In the genomic region with DNA sequence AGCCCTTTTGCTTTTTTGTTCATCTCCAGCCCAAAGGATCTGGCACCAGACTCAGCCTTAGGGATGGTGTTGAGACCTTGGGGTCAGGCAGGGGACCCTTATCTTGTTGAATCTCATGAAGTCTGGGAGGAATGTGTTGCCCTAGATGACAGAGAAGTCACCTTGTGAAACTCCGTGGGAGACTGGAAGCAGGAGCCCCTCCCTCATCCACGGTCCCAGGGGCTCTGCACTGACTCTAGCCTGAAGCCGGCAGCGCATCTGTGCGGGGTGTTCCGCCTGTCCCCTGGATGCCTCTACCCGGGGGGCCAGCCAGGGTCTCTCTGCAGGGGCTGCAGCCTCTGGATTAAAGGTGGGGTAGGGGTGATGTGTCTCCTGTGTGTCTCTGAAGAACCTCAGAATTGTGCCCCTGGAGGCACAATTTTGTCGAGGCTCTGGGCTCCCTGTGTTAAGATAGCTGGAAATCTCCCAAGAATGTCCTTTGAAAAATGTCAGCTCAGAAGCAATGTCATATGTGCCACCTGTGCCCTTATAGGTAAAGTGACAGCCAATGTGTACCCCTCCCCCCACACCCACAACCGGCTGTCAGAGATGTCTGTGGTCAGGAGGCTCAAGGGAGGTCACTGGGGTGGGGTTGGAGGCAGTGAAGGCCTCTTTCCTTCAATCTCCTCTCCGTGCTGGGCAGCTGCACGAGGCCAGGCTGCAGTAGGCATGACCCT, we compare ENCODE assay signal across 11 cellular contexts. TPM values are rescaled to one million over a fixed set of nuclear protein-coding genes. Genes with fewer than 3 reads are reported as not detected.
A peak's percentile ranks its signal among the peaks of the same experiment; 100 is the strongest.
DNase-seq lines count a peak whose midpoint lies in the region; ATAC-seq and TF ChIP-seq lines count a peak whose summit lies in the region.
"Had no signal": no experiment of that assay in that cellular context is flagged by ENCODE, and none has a peak within 500 bp of the region (broad histone marks: within the 10 kb centered on the region; RNA-seq: fewer than 3 reads in every experiment).

No MANE protein-coding gene starts in this region.

- H3K27ac Mint-ChIP-seq in activated CD4-positive, alpha-beta T cell treated with anti-CD3 and anti-CD28 coated beads, Interleukin-2, amount 10 ng/mL, durations not matched to agents 7 days and 5 days, result no peak overlapping the region
- H3K27ac Mint-ChIP-seq: activated naive CD4-positive, alpha-beta T cell treated with anti-CD3 and anti-CD28 coated beads, Interleukin-2, amount 50 U/mL, for 24 hours had no signal

- H3K4me3 ChIP-seq in ascending aorta (no peak overlapping the region), lower lobe of right lung (no peak overlapping the region), PC-3 (ENCODE audit: low read length) (no peak overlapping the region)

- no peak overlapping the region for H3K4me2 ChIP-seq in PC-3 (ENCODE audit: low read length)

- no peaks in the 10 kb centered on the region for H3K9me2 ChIP-seq in PC-3 (replicated peaks; ENCODE audit: low read length)

- H3K27me3 ChIP-seq in ascending aorta, result no peaks in the 10 kb centered on the region
- H3K27me3 ChIP-seq in lower lobe of right lung (ENCODE audit: low read depth), result no peaks in the 10 kb centered on the region
- no peaks in the 10 kb centered on the region for H3K27me3 ChIP-seq in PC-3 (ENCODE audit: low read length)

- peak overlapping the region; percentile 78 to 83 for H3K27ac ChIP-seq in ascending aorta
- H3K27ac ChIP-seq in lower lobe of right lung, result peak overlapping the region; percentile 53
- peak overlapping the region; percentile 94 for H3K27ac ChIP-seq in temporal lobe (ENCODE audit: low read depth, low read length)
- H3K27ac ChIP-seq in PC-3 (ENCODE audit: low read length), result no peak overlapping the region

- no peaks in the 10 kb centered on the region for H3K36me3 Mint-ChIP-seq in activated CD4-positive, alpha-beta T cell treated with anti-CD3 and anti-CD28 coated beads, Interleukin-2, amount 10 ng/mL, durations not matched to agents 7 days and 5 days (ENCODE audit: low read depth)
- H3K36me3 Mint-ChIP-seq: activated naive CD4-positive, alpha-beta T cell treated with anti-CD3 and anti-CD28 coated beads, Interleukin-2, amount 50 U/mL, for 24 hours had no signal

- H3K4me3 Mint-ChIP-seq in activated CD4-positive, alpha-beta T cell treated with anti-CD3 and anti-CD28 coated beads, Interleukin-2, amount 10 ng/mL, durations not matched to agents 7 days and 5 days, result no peak overlapping the region
- H3K4me3 Mint-ChIP-seq: activated naive CD4-positive, alpha-beta T cell treated with anti-CD3 and anti-CD28 coated beads, Interleukin-2, amount 50 U/mL, for 24 hours had no signal

- H3K4me1 Mint-ChIP-seq in activated CD4-positive, alpha-beta T cell treated with anti-CD3 and anti-CD28 coated beads, Interleukin-2, amount 10 ng/mL, durations not matched to agents 7 days and 5 days, result peaks cover 3% of the 10 kb centered on the region
- H3K4me1 Mint-ChIP-seq: activated naive CD4-positive, alpha-beta T cell treated with anti-CD3 and anti-CD28 coated beads, Interleukin-2, amount 50 U/mL, for 24 hours had no signal

- H3K4me1 ChIP-seq in ascending aorta (peaks cover 3 to 29% of the 10 kb centered on the region in 2 donors), lower lobe of right lung (peaks cover 17% of the 10 kb centered on the region), PC-3 (ENCODE audit: insufficient read depth, low read length) (peaks cover 28% of the 10 kb centered on the region)

- intact Hi-C loops in ascending aorta (cut with DNase I) (loop anchor here (5.0 kb wide), 1 partner anchor 52 kb away; no protein-coding TSS in a partner anchor), lower lobe of right lung (cut with DNase I) (no loop called here), PC-3 (cut with micrococcal nuclease) (no loop called here)

- ATAC-seq in lower lobe of right lung, result no peak
- no peak for ATAC-seq in PC-3
- ATAC-seq: stimulated activated naive CD8-positive, alpha-beta T cell treated with anti-CD3 and anti-CD28 coated beads, Interleukin-15, Interleukin-2, amounts not matched to agents 100 U/mL and 50 U/mL, for 24 hours had no signal

- H3K9me3 ChIP-seq in ascending aorta (no peaks in the 10 kb centered on the region), lower lobe of right lung (no peaks in the 10 kb centered on the region), PC-3 (ENCODE audit: low read length) (no peaks in the 10 kb centered on the region)

- H2AFZ ChIP-seq in PC-3 (ENCODE audit: low read length), result no peak overlapping the region

- CTCF ChIA-PET in PC-3 (lab: Charles Lee), result no interaction called here
- CTCF ChIA-PET in activated CD4-positive, alpha-beta T cell treated with anti-CD3 and anti-CD28 coated beads, Interleukin-2, amount 10 ng/mL, durations not matched to agents 7 days and 5 days (lab: Charles Lee), result interaction anchor here (1.2 kb wide), 1 partner anchor 26 kb away, joined by 3 read pairs; no protein-coding TSS in a partner anchor

- no peaks in the 10 kb centered on the region for H4K20me1 ChIP-seq in PC-3 (ENCODE audit: low read length)

- TF ChIP-seq CTCF in ascending aorta (IDR thresholded peaks at IDR 0.05), result no peak
- TF ChIP-seq CTCF in lower lobe of right lung (IDR thresholded peaks at IDR 0.05), result no peak
- TF ChIP-seq CTCF in PC-3 (conservative IDR thresholded peaks at IDR 0.05; ENCODE audit: low read depth, low read length), result no peak

- BruUV-seq in PC-3 (replicated peaks; lab: Mats Ljungman, UMichigan), result no TSS peak

- DNase-seq in LHCN-M2 (ENCODE audit: low read depth) (peak; percentile 67), ascending aorta (ENCODE audit: low spot score in 2 of 2) (no peak), lower lobe of right lung (no peak), SKM-1 treated with dmso at 0.1 percent for 144 hours (lab: John Stamatoyannopoulos, UW; ENCODE audit: unreplicated experiment) (no peak), PC-3 (no peak)
- DNase-seq in stimulated activated CD4-positive, alpha-beta T cell treated with anti-CD3 and anti-CD28 coated beads, Interleukin-4, amount 100 ng/mL, for 4 hours, result no peak
- no peak for DNase-seq in activated CD4-positive, alpha-beta T cell treated with anti-CD3 and anti-CD28 coated beads, Interleukin-2, amount 10 ng/mL, durations not matched to agents 7 days and 5 days
- DNase-seq: activated CD4-positive, alpha-beta T cell treated with anti-CD3 and anti-CD28 coated beads for 48 hours; stimulated activated naive CD8-positive, alpha-beta T cell treated with anti-CD3 and anti-CD28 coated beads, Interleukin-15, Interleukin-2, amounts not matched to agents 100 U/mL and 50 U/mL, for 24 hours had no signal

- H3K9ac ChIP-seq in PC-3 (ENCODE audit: low read length), result no peak overlapping the region

- peaks cover 4% of the 10 kb centered on the region for H3F3A ChIP-seq in PC-3 (ENCODE audit: low read length, unreplicated experiment)

- H3K79me2 ChIP-seq in PC-3 (ENCODE audit: low read length), result no peaks in the 10 kb centered on the region

- POLR2A ChIA-PET in PC-3 (lab: Charles Lee; ENCODE audit: unreplicated experiment), result no interaction called here
- POLR2A ChIA-PET in activated CD4-positive, alpha-beta T cell treated with anti-CD3 and anti-CD28 coated beads, Interleukin-2, amount 10 ng/mL, durations not matched to agents 7 days and 5 days (lab: Charles Lee), result interaction anchor here (0.6 kb wide), 1 partner anchor 638 kb away, joined by 3 read pairs; no protein-coding TSS in a partner anchor

- no peaks in the 10 kb centered on the region for H3K9me3 Mint-ChIP-seq in activated CD4-positive, alpha-beta T cell treated with anti-CD3 and anti-CD28 coated beads, Interleukin-2, amount 10 ng/mL, durations not matched to agents 7 days and 5 days
- H3K9me3 Mint-ChIP-seq: activated naive CD4-positive, alpha-beta T cell treated with anti-CD3 and anti-CD28 coated beads, Interleukin-2, amount 50 U/mL, for 24 hours had no signal

- H3K36me3 ChIP-seq in ascending aorta (no peaks in the 10 kb centered on the region), lower lobe of right lung (no peaks in the 10 kb centered on the region), PC-3 (ENCODE audit: low read depth, low read length) (no peaks in the 10 kb centered on the region)

- H3K27me3 Mint-ChIP-seq in activated CD4-positive, alpha-beta T cell treated with anti-CD3 and anti-CD28 coated beads, Interleukin-2, amount 10 ng/mL, durations not matched to agents 7 days and 5 days, result no peaks in the 10 kb centered on the region
- H3K27me3 Mint-ChIP-seq: activated naive CD4-positive, alpha-beta T cell treated with anti-CD3 and anti-CD28 coated beads, Interleukin-2, amount 50 U/mL, for 24 hours had no signal

RNA-seq across cellular contexts. Expression of gene CDC42EP4, which starts 32.1 kb away (rescaled TPM):
- 20.6 and 24.1 TPM in 2 replicates for total RNA-seq in LHCN-M2 (2014; rRNA removed)
- polyA plus RNA-seq in LHCN-M2 (2012), result 11.0 TPM
- 104 TPM for total RNA-seq in ascending aorta
- 44.6 TPM for total RNA-seq in lower lobe of right lung
- total RNA-seq in temporal lobe, result 59.3 TPM
- total RNA-seq in PC-3 (2014; rRNA removed), result 83.1 and 109 TPM in 2 replicates
- total RNA-seq in activated CD4-positive, alpha-beta T cell treated with anti-CD3 and anti-CD28 coated beads, Interleukin-2, amount 10 ng/mL, durations not matched to agents 7 days and 5 days, result 1 to 10 TPM; 1.7 to 2.1 TPM
